16 cellular contexts compared by ENCODE assay signal in genomic region chr14:63713058-63713457, GRCh38. TPM values are rescaled to one million over a fixed set of nuclear protein-coding genes. Genes with fewer than 3 reads are reported as not detected.
DNase-seq lines count a peak whose midpoint lies in the region; ATAC-seq and TF ChIP-seq lines count a peak whose summit lies in the region.
"Had no signal": no experiment of that assay in that cellular context is flagged by ENCODE, and none has a peak within 500 bp of the region (broad histone marks: within the 10 kb centered on the region; RNA-seq: fewer than 3 reads in every experiment).

No MANE protein-coding gene starts in this region.

- H3K27me3 Mint-ChIP-seq in CD4-positive, alpha-beta T cell, result no peaks in the 10 kb centered on the region
- no peaks in the 10 kb centered on the region for H3K27me3 Mint-ChIP-seq in activated CD8-positive, alpha-beta T cell treated with anti-CD3 and anti-CD28 coated beads for 36 hours

- DNase-seq in CD4-positive, alpha-beta T cell, result no peak
- DNase-seq in GM12865 (ENCODE audit: low read depth) (peak; percentile 50), fibroblast of pulmonary artery (ENCODE audit: low read depth) (peak; percentile 33)
- DNase-seq in activated CD8-positive, alpha-beta T cell treated with anti-CD3 and anti-CD28 coated beads for 36 hours, result no peak
- DNase-seq: activated CD8-positive, alpha-beta memory T cell treated with anti-CD3 and anti-CD28 coated beads, Interleukin-2, amount 50 U/mL, for 48 hours; dorsolateral prefrontal cortex; hypothalamus; Kasumi-1; left cardiac atrium; NCI-H1417; ovary; SJCRH30 had no signal

- ATAC-seq in CD4-positive, alpha-beta T cell (ENCODE audit: poor library complexity), result no peak
- ATAC-seq in activated CD8-positive, alpha-beta T cell treated with anti-CD3 and anti-CD28 coated beads for 36 hours, result peak; percentile 63
- ATAC-seq in GM18858 (IDR thresholded peaks at IDR 0.05; ENCODE audit: unreplicated experiment) (no peak), GM18868 (IDR thresholded peaks at IDR 0.05; ENCODE audit: unreplicated experiment) (no peak), GM18867 (IDR thresholded peaks at IDR 0.05; ENCODE audit: unreplicated experiment) (no peak)

- no peaks in the 10 kb centered on the region for H3K27me3 ChIP-seq in CD4-positive, alpha-beta T cell (ENCODE audit: control insufficient read depth, insufficient read depth, low read length)
- H3K27me3 ChIP-seq: dorsolateral prefrontal cortex, ovary, SJCRH30 had no signal

- peaks cover 43% of the 10 kb centered on the region for H3K4me1 Mint-ChIP-seq in CD4-positive, alpha-beta T cell (ENCODE audit: low read depth)
- peaks cover 36% of the 10 kb centered on the region for H3K4me1 Mint-ChIP-seq in activated CD8-positive, alpha-beta T cell treated with anti-CD3 and anti-CD28 coated beads for 36 hours (ENCODE audit: low read depth)
- H3K4me1 Mint-ChIP-seq: brain had no signal

- H3K27ac Mint-ChIP-seq in CD4-positive, alpha-beta T cell, result peak overlapping the region; percentile 6
- H3K27ac Mint-ChIP-seq in activated CD8-positive, alpha-beta T cell treated with anti-CD3 and anti-CD28 coated beads for 36 hours, result peak overlapping the region; percentile 16
- H3K27ac Mint-ChIP-seq: brain had no signal

- peaks cover 11% of the 10 kb centered on the region for H3K9me3 ChIP-seq in CD4-positive, alpha-beta T cell (ENCODE audit: control insufficient read depth, low read length)
- H3K9me3 ChIP-seq: ovary had no signal

- H3K36me3 Mint-ChIP-seq in CD4-positive, alpha-beta T cell (ENCODE audit: low read depth), result peaks cover 38% of the 10 kb centered on the region
- H3K36me3 Mint-ChIP-seq in activated CD8-positive, alpha-beta T cell treated with anti-CD3 and anti-CD28 coated beads for 36 hours (ENCODE audit: low read depth), result peaks cover 31% of the 10 kb centered on the region

- intact Hi-C loops in CD4-positive, alpha-beta T cell (cut with DNase I, micrococcal nuclease), result no loop called here
- intact Hi-C loops in activated CD8-positive, alpha-beta T cell treated with anti-CD3 and anti-CD28 coated beads for 36 hours (cut with micrococcal nuclease), result no loop called here

- peak overlapping the region; percentile 26 for H3K4me3 Mint-ChIP-seq in CD4-positive, alpha-beta T cell
- H3K4me3 Mint-ChIP-seq in activated CD8-positive, alpha-beta T cell treated with anti-CD3 and anti-CD28 coated beads for 36 hours, result no peak overlapping the region
- H3K4me3 Mint-ChIP-seq: brain had no signal

- TF ChIP-seq CTCF in CD4-positive, alpha-beta T cell (IDR thresholded peaks at IDR 0.05), result no peak
- no peak for TF ChIP-seq CTCF in GM12865 (IDR thresholded peaks at IDR 0.05; ENCODE audit: insufficient read depth, low read depth, low read length, missing control alignments)
- no peak for TF ChIP-seq CTCF in activated CD8-positive, alpha-beta T cell treated with anti-CD3 and anti-CD28 coated beads for 36 hours (IDR thresholded peaks at IDR 0.05)
- TF ChIP-seq CTCF in fibroblast of pulmonary artery (IDR thresholded peaks at IDR 0.05; ENCODE audit: low read length, missing control alignments), result no peak

- peaks cover 7% of the 10 kb centered on the region for H3K9me3 Mint-ChIP-seq in CD4-positive, alpha-beta T cell
- H3K9me3 Mint-ChIP-seq in activated CD8-positive, alpha-beta T cell treated with anti-CD3 and anti-CD28 coated beads for 36 hours, result peaks cover 9% of the 10 kb centered on the region

- no peak overlapping the region for H3K27ac ChIP-seq in CD4-positive, alpha-beta T cell (ENCODE audit: low read depth, low read length)
- H3K27ac ChIP-seq: dorsolateral prefrontal cortex, ovary, SJCRH30 had no signal

- no peak overlapping the region for H3K4me3 ChIP-seq in GM12865 (ENCODE audit: low read depth, low read length)
- no peak overlapping the region for H3K4me3 ChIP-seq in fibroblast of pulmonary artery (replicated peaks; ENCODE audit: low read depth, low read length)
- H3K4me3 ChIP-seq: dorsolateral prefrontal cortex, ovary, SJCRH30 had no signal

- POLR2A ChIA-PET in CD4-positive, alpha-beta T cell (lab: Charles Lee), result interaction anchor here (0.7 to 1.4 kb wide), 2 partner anchors 11 to 13 kb away, joined by 4 to 5 read pairs; no protein-coding TSS in a partner anchor
- POLR2A ChIA-PET in activated CD8-positive, alpha-beta T cell treated with anti-CD3 and anti-CD28 coated beads for 36 hours (lab: Charles Lee), result interaction anchor here (0.6 kb wide), 1 partner anchor 10 kb away, joined by 3 read pairs; no protein-coding TSS in a partner anchor

- CTCF ChIA-PET in CD4-positive, alpha-beta T cell (lab: Charles Lee), result interaction anchor here (1.7 kb wide), 1 partner anchor 107 kb away, joined by 4 read pairs; no protein-coding TSS in a partner anchor
- CTCF ChIA-PET in activated CD8-positive, alpha-beta T cell treated with anti-CD3 and anti-CD28 coated beads for 36 hours (lab: Charles Lee), result interaction anchor here (1.2 kb wide), 1 partner anchor 73 kb away, joined by 4 read pairs; no protein-coding TSS in a partner anchor

RNA-seq across cellular contexts. Expression of gene SGPP1, which starts 14.8 kb away (rescaled TPM):
- total RNA-seq in CD4-positive, alpha-beta T cell, result 10 to 100 TPM; 16.6 to 16.8 TPM
- 10 to 100 TPM; 10.5 to 10.9 TPM for total RNA-seq in activated CD8-positive, alpha-beta T cell treated with anti-CD3 and anti-CD28 coated beads for 36 hours

Comparison
In these comparisons a context has a peak if more than half of its experiments do, and no peak if none do; other contexts are left out.
1. DNase-seq: peak in GM12865 (single experiment) and fibroblast of pulmonary artery (single experiment); none in CD4-positive, alpha-beta T cell (0 of 10) and activated CD8-positive, alpha-beta T cell treated with anti-CD3 and anti-CD28 coated beads for 36 hours (single experiment).